In the genomic region with DNA sequence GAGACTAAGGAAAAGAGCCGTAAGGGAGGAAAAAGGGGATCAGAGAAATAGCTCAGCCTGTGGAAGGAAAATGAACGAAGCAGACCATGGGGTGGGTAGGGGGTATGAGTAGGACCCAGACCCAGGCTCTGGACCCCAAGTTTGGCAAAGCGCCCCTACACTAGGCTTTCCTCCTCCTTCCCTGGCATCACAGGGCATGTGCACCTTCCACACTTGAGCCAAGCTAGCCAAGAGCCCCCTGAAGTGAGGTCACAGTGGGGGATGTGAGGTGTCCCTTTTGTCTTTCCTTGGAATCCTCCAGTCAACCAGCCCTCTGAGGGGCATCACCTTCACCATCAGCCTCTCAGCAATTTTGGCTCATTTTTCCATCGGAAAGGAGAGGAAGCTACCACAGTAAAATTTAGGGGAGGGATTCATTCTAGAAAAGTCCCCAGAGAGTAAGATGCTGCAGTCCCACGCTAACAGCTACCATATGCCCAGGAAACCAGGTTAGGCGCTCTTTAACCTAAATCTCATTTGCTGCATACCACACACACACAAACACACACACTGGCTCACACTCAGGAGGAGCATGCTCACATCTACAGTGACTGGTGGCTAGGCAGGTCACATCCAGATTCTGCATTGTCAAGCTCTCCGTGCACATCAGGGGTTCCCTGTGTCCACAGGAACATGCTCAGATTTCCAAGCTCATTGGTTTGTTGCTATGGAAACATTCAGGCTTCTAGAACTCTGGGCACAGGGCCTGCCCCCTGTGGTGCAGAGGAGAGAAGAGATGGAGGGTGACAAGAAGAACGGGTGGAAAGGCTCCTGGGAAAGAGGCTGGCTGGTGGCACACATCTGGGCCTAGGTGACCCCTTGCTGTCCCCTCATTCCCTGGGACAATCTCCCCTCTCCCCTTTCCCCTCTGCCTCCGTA, we compare ENCODE assay signal across 10 cellular contexts. TPM values are rescaled to one million over a fixed set of nuclear protein-coding genes. Genes with fewer than 3 reads are reported as not detected.
DNase-seq lines count a peak whose midpoint lies in the region; ATAC-seq and TF ChIP-seq lines count a peak whose summit lies in the region.
"Had no signal": no experiment of that assay in that cellular context is flagged by ENCODE, and none has a peak within 500 bp of the region (broad histone marks: within the 10 kb centered on the region; RNA-seq: fewer than 3 reads in every experiment).

No MANE protein-coding gene starts in this region.

- CTCF ChIA-PET in WTC11 (lab: Charles Lee) = interaction anchor here (1.0 to 5.9 kb wide), 10 partner anchors 9 to 99 kb away, joined by 3 to 154 read pairs (median 11); a partner anchor contains a TSS

- H3K4me1 ChIP-seq in suprapubic skin = peaks cover 10% of the 10 kb centered on the region

- H3K36me3 Mint-ChIP-seq in WTC11 = no peaks in the 10 kb centered on the region

- H3K9me3 ChIP-seq in suprapubic skin = no peaks in the 10 kb centered on the region
- H3K9me3 ChIP-seq: right atrium auricular region had no signal

- H3K27ac ChIP-seq in layer of hippocampus (ENCODE audit: low read depth, low read length) = peak overlapping the region; percentile 66
- H3K27ac ChIP-seq in suprapubic skin = no peak overlapping the region
- H3K27ac ChIP-seq: coronary artery, right atrium auricular region had no signal

- no peaks in the 10 kb centered on the region for H3K36me3 ChIP-seq in suprapubic skin
- H3K36me3 ChIP-seq: right atrium auricular region had no signal

- no peak overlapping the region for H3K4me3 Mint-ChIP-seq in WTC11

- no peak for TF ChIP-seq POLR2A in suprapubic skin (IDR thresholded peaks at IDR 0.05)

- TF ChIP-seq CTCF in WTC11 (IDR thresholded peaks at IDR 0.05) = no peak
- TF ChIP-seq CTCF in GM10266 (IDR thresholded peaks at IDR 0.05; ENCODE audit: control insufficient read depth, insufficient read depth, low read depth, missing control alignments) = no peak
- TF ChIP-seq CTCF in suprapubic skin (IDR thresholded peaks at IDR 0.05) = no peak

- no peak overlapping the region for H3K4me3 ChIP-seq in suprapubic skin
- H3K4me3 ChIP-seq: coronary artery, right atrium auricular region had no signal

- peak; percentile 71 for DNase-seq in DMS79 treated with DMSO at 0.1 percent for 48 hours (lab: John Stamatoyannopoulos, UW)
- DNase-seq in NCI-H146 treated with DMSO at 0.1 percent for 48 hours (lab: John Stamatoyannopoulos, UW; ENCODE audit: unreplicated experiment) = peak; percentile 82
- DNase-seq in WTC11 (ENCODE audit: low spot score) = peak; percentile 12
- DNase-seq in GM10266 (ENCODE audit: extremely low spot score) = no peak
- DNase-seq in suprapubic skin (ENCODE audit: low spot score in 2 of 2) = no peak

- no peak for TF ChIP-seq EP300 in suprapubic skin (IDR thresholded peaks at IDR 0.05)

- POLR2A ChIA-PET in WTC11 (lab: Charles Lee) = interaction anchor here (1.2 to 3.1 kb wide), 3 partner anchors 14 to 94 kb away, joined by 3 to 18 read pairs (median 5); a partner anchor contains a TSS

- WGBS in suprapubic skin = 69% methylated on average over 9 of the region's 9 CpGs

- H3K27me3 Mint-ChIP-seq in WTC11 (ENCODE audit: low read depth) = no peaks in the 10 kb centered on the region; the same call in 1 of the 2 replicates

- H3K4me1 Mint-ChIP-seq in WTC11 = peaks cover 12% of the 10 kb centered on the region

- no peaks in the 10 kb centered on the region for H3K27me3 ChIP-seq in layer of hippocampus (ENCODE audit: control insufficient read depth, insufficient read depth, low read length)
- H3K27me3 ChIP-seq in suprapubic skin = no peaks in the 10 kb centered on the region
- H3K27me3 ChIP-seq: right atrium auricular region had no signal

- no peak overlapping the region; the same call in 1 of the 2 replicates for H3K27ac Mint-ChIP-seq in WTC11

- ATAC-seq in WTC11 (no peak), GM21619 (IDR thresholded peaks at IDR 0.05; ENCODE audit: unreplicated experiment) (no peak), GM21529 (IDR thresholded peaks at IDR 0.05; ENCODE audit: unreplicated experiment) (no peak)

- no peaks in the 10 kb centered on the region for H3K9me3 Mint-ChIP-seq in WTC11

TF ChIP-seq in WTC11, 78 proteins besides CTCF, POLR2A, EP300 and RAD21 (continues in another document):
- TF ChIP-seq ELF4 (CRISPR knock-in tag; IDR thresholded peaks at IDR 0.05; ENCODE audit: low read depth) (no peak), JUN (CRISPR knock-in tag; IDR thresholded peaks at IDR 0.05) (no peak), SMAD4 (CRISPR knock-in tag; IDR thresholded peaks at IDR 0.05) (no peak), NR3C1 (CRISPR knock-in tag; conservative IDR thresholded peaks at IDR 0.05; ENCODE audit: low read depth) (no peak), GRHL2 (CRISPR knock-in tag; IDR thresholded peaks at IDR 0.05; ENCODE audit: insufficient replicate concordance, severe bottlenecking) (no peak), ZNF396 (CRISPR knock-in tag; IDR thresholded peaks at IDR 0.05; ENCODE audit: borderline replicate concordance) (no peak), ZNF263 (CRISPR knock-in tag; IDR thresholded peaks at IDR 0.05; ENCODE audit: low read depth) (no peak), OVOL2 (CRISPR knock-in tag; IDR thresholded peaks at IDR 0.05; ENCODE audit: borderline replicate concordance) (no peak), ATF1 (CRISPR knock-in tag; IDR thresholded peaks at IDR 0.05) (no peak), RORB (CRISPR knock-in tag; IDR thresholded peaks at IDR 0.05) (no peak)
- TF ChIP-seq, protein P1, sequence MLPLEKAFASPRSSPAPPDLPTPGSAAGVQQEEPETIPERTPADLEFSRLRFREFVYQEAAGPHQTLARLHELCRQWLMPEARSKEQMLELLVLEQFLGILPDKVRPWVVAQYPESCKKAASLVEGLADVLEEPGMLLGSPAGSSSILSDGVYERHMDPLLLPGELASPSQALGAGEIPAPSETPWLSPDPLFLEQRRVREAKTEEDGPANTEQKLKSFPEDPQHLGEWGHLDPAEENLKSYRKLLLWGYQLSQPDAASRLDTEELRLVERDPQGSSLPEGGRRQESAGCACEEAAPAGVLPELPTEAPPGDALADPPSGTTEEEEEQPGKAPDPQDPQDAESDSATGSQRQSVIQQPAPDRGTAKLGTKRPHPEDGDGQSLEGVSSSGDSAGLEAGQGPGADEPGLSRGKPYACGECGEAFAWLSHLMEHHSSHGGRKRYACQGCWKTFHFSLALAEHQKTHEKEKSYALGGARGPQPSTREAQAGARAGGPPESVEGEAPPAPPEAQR (CRISPR knock-in tag; IDR thresholded peaks at IDR 0.05) = no peak
- TF ChIP-seq, protein P2, sequence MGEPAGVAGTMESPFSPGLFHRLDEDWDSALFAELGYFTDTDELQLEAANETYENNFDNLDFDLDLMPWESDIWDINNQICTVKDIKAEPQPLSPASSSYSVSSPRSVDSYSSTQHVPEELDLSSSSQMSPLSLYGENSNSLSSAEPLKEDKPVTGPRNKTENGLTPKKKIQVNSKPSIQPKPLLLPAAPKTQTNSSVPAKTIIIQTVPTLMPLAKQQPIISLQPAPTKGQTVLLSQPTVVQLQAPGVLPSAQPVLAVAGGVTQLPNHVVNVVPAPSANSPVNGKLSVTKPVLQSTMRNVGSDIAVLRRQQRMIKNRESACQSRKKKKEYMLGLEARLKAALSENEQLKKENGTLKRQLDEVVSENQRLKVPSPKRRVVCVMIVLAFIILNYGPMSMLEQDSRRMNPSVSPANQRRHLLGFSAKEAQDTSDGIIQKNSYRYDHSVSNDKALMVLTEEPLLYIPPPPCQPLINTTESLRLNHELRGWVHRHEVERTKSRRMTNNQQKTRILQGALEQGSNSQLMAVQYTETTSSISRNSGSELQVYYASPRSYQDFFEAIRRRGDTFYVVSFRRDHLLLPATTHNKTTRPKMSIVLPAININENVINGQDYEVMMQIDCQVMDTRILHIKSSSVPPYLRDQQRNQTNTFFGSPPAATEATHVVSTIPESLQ (CRISPR knock-in tag; IDR thresholded peaks at IDR 0.05) = no peak
- TF ChIP-seq, protein P3, sequence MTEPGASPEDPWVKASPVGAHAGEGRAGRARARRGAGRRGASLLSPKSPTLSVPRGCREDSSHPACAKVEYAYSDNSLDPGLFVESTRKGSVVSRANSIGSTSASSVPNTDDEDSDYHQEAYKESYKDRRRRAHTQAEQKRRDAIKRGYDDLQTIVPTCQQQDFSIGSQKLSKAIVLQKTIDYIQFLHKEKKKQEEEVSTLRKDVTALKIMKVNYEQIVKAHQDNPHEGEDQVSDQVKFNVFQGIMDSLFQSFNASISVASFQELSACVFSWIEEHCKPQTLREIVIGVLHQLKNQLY (CRISPR knock-in tag; IDR thresholded peaks at IDR 0.05) = no peak
- TF ChIP-seq, protein P4, sequence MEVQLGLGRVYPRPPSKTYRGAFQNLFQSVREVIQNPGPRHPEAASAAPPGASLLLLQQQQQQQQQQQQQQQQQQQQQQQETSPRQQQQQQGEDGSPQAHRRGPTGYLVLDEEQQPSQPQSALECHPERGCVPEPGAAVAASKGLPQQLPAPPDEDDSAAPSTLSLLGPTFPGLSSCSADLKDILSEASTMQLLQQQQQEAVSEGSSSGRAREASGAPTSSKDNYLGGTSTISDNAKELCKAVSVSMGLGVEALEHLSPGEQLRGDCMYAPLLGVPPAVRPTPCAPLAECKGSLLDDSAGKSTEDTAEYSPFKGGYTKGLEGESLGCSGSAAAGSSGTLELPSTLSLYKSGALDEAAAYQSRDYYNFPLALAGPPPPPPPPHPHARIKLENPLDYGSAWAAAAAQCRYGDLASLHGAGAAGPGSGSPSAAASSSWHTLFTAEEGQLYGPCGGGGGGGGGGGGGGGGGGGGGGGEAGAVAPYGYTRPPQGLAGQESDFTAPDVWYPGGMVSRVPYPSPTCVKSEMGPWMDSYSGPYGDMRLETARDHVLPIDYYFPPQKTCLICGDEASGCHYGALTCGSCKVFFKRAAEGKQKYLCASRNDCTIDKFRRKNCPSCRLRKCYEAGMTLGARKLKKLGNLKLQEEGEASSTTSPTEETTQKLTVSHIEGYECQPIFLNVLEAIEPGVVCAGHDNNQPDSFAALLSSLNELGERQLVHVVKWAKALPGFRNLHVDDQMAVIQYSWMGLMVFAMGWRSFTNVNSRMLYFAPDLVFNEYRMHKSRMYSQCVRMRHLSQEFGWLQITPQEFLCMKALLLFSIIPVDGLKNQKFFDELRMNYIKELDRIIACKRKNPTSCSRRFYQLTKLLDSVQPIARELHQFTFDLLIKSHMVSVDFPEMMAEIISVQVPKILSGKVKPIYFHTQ (CRISPR knock-in tag; IDR thresholded peaks at IDR 0.05) = no peak
- TF ChIP-seq, protein P5, sequence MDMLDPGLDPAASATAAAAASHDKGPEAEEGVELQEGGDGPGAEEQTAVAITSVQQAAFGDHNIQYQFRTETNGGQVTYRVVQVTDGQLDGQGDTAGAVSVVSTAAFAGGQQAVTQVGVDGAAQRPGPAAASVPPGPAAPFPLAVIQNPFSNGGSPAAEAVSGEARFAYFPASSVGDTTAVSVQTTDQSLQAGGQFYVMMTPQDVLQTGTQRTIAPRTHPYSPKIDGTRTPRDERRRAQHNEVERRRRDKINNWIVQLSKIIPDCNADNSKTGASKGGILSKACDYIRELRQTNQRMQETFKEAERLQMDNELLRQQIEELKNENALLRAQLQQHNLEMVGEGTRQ (CRISPR knock-in tag; IDR thresholded peaks at IDR 0.05) = no peak

RNA-seq across cellular contexts. Expression of a gene that starts 9.9 kb away (rescaled TPM):
- total RNA-seq in WTC11 (2021) (47.7 to 51.1 TPM (median 50.9 TPM) in 3 replicates), suprapubic skin (1 to 10 TPM; 1.5 to 2.6 (median 1.8) TPM)

RNA-seq across cellular contexts. Expression of a gene that starts 16.5 kb away (rescaled TPM):
- total RNA-seq in WTC11 (2021) (15.7 to 30.0 TPM (median 28.5 TPM) in 3 replicates), suprapubic skin (100 to 1,000 TPM; 130 to 445 (median 257) TPM)

Comparison
In these comparisons a context has a peak if more than half of its experiments do, and no peak if none do; other contexts are left out.
1. DNase-seq: peak in DMS79 treated with DMSO at 0.1 percent for 48 hours (single experiment), NCI-H146 treated with DMSO at 0.1 percent for 48 hours (single experiment) and WTC11 (single experiment); none in GM10266 (single experiment) and suprapubic skin (0 of 2).
2. RNA of a gene that starts 9.9 kb away (total RNA-seq): 47.7 to 51.1 TPM in WTC11; 1.5 to 2.6 TPM in suprapubic skin; every median in the first group is over 10 times any median in the second.